ENCODE assay signal across 23 cellular contexts in the genomic region with DNA sequence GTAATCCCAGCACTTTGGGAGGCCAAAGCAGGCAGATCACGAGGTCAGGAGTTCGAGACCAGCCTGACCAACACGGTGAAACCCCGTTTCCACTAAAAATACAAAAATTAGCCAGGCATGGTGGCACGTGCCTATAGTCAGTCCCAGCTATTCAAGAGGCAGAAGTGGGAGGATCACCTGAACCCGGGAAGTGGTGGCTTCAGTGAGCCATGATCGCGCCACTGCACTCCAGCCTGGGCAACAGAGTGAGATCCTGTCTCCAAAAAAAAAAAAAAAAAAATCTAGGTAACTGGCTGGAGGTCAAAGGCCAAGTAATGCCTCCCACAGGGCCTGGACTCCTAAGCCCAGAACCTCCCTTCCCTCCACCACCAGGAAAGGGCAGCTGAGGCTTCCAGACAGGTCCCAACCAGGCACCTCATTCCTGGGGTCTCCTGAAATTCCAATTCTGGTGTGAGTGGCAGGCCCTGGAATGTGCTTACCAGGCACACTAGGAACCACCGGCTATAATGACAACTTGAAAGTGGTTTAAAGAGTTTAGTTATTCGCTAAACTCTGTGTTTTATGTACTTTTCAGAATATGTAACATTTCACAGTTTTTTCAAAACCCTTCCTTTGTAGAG. TPM values are rescaled to one million over a fixed set of nuclear protein-coding genes. Genes with fewer than 3 reads are reported as not detected.
DNase-seq lines count a peak whose midpoint lies in the region; ATAC-seq, FAIRE-seq and TF ChIP-seq lines count a peak whose summit lies in the region.
"Had no signal": no experiment of that assay in that cellular context is flagged by ENCODE, and none has a peak within 500 bp of the region (broad histone marks: within the 10 kb centered on the region; RNA-seq: fewer than 3 reads in every experiment).

No MANE protein-coding gene starts in this region.

- in situ Hi-C loops in GM12878 (cut with MboI): no loop called here

- ATAC-seq in GM12878: no peak
- ATAC-seq: left lobe of liver; stimulated activated naive CD8-positive, alpha-beta T cell treated with anti-CD3 and anti-CD28 coated beads, Interleukin-15, Interleukin-2, amounts not matched to agents 100 U/mL and 50 U/mL, for 24 hours had no signal

- SMC1A ChIA-PET in GM12878 (lab: Charles Lee; ENCODE audit: uncharacterized antibody, unreplicated experiment): interaction anchor here (0.5 to 1.3 kb wide), 2 partner anchors 48 to 532 kb away, joined by 3 to 5 read pairs; no protein-coding TSS in a partner anchor

- H3K9me3 Mint-ChIP-seq in neural crest cell: no peaks in the 10 kb centered on the region
- H3K9me3 Mint-ChIP-seq: activated naive CD8-positive, alpha-beta T cell treated with anti-CD3 and anti-CD28 coated beads for 36 hours; activated T-helper 2 cell treated with anti-CD3 and anti-CD28 coated beads, Interferon-gamma antibody, Interleukin-2, Interleukin-4, amounts not matched to agents 10 μg/mL and 5 μg/mL and 100 μg/mL, durations not matched to agents 14 hours and 24 hours and 36 hours; brain; endodermal cell had no signal

- no peak for TF ChIP-seq RAD21 in GM12878 (IDR thresholded peaks at IDR 0.05; ENCODE audit: insufficient read depth, low read depth, low read length)

- no peaks in the 10 kb centered on the region for H3K9me2 ChIP-seq in DOHH2 (replicated peaks; ENCODE audit: control insufficient read depth, low read length)

- H3K4me1 Mint-ChIP-seq in neural crest cell: peaks cover 21% of the 10 kb centered on the region

- BruUV-seq in GM12878 (replicated peaks; lab: Mats Ljungman, UMichigan): TSS peak; percentile 32

- H4K20me1 ChIP-seq in DOHH2 (ENCODE audit: control insufficient read depth, insufficient read depth, low read depth, low read length) (peaks cover 1% of the 10 kb centered on the region; the same call in 1 of the 2 replicates), GM12878 (ENCODE audit: control insufficient read depth, insufficient read depth) (no peaks in the 10 kb centered on the region)

- TF ChIP-seq EP300 in GM12878 (IDR thresholded peaks at IDR 0.05; ENCODE audit: borderline replicate concordance in 1 of 2, control insufficient read depth in 1 of 2, low read depth in 2 of 2, low read length in 2 of 2) (no peak), esophagus muscularis mucosa (IDR thresholded peaks at IDR 0.05) (no peak)

- H3K9me3 ChIP-seq in DOHH2 (ENCODE audit: control insufficient read depth, insufficient read depth, low read length): no peaks in the 10 kb centered on the region
- no peaks in the 10 kb centered on the region; the same call in 2 of the 3 replicates for H3K9me3 ChIP-seq in GM12878 (replicated peaks; ENCODE audit: control insufficient read depth, insufficient read depth, low read length)
- H3K9me3 ChIP-seq in esophagus muscularis mucosa: no peaks in the 10 kb centered on the region
- H3K9me3 ChIP-seq: thyroid gland had no signal

- intact Hi-C loops in GM12878 (cut with micrococcal nuclease; ENCODE audit: unreplicated experiment) (no loop called here), esophagus muscularis mucosa (cut with DNase I) (no loop called here)

- H3K27me3 ChIP-seq in DOHH2 (ENCODE audit: control insufficient read depth, low read length) (no peaks in the 10 kb centered on the region), GM12878 (replicated peaks in 1 of 2; ENCODE audit: control insufficient read depth in 2 of 2, insufficient read depth in 2 of 2, low read length in 1 of 2) (no peaks in the 10 kb centered on the region), esophagus muscularis mucosa (no peaks in the 10 kb centered on the region)
- H3K27me3 ChIP-seq: thyroid gland had no signal

- no peak overlapping the region for H2AFZ ChIP-seq in GM12878 (ENCODE audit: control insufficient read depth, low read depth, low read length)

- no peak for TF ChIP-seq CTCF in DOHH2 (IDR thresholded peaks at IDR 0.05; ENCODE audit: low read depth, low read length, poor library complexity, severe bottlenecking)
- no peak for TF ChIP-seq CTCF in GM12878 (IDR thresholded peaks at IDR 0.05 in 2 of 3, conservative IDR thresholded peaks at IDR 0.05 in 1 of 3; ENCODE audit: control insufficient read depth in 2 of 3, extremely low read depth in 1 of 3, insufficient read depth in 1 of 3, low read depth in 3 of 3, low read length in 3 of 3)
- no peak for TF ChIP-seq CTCF in neural crest cell (conservative IDR thresholded peaks at IDR 0.05)
- TF ChIP-seq CTCF in esophagus muscularis mucosa (IDR thresholded peaks at IDR 0.05): no peak

- POLR2A ChIA-PET in GM12878 (lab: Charles Lee): interaction anchor here (0.6 to 1.1 kb wide), 2 partner anchors 73 to 184 kb away, joined by 3 to 4 read pairs; no protein-coding TSS in a partner anchor

- no peak overlapping the region; the same call in 1 of the 2 replicates for H3K9ac ChIP-seq in GM12878 (ENCODE audit: control insufficient read depth, insufficient read depth, low read length)

- peaks cover 88% of the 10 kb centered on the region for H3K79me2 ChIP-seq in DOHH2 (ENCODE audit: control insufficient read depth, low read length)
- peaks cover 38% of the 10 kb centered on the region for H3K79me2 ChIP-seq in GM12878 (ENCODE audit: control insufficient read depth, insufficient read depth, low read length)

- 84% methylated on average over 10 of the region's 10 CpGs for WGBS in GM12878 (ENCODE audit: insufficient coverage, insufficient replicate concordance, low lambda C conversion rate, missing lambda C conversion rate)
- 91% methylated on average over 10 of the region's 10 CpGs for WGBS in esophagus muscularis mucosa

- H3K36me3 ChIP-seq in DOHH2 (ENCODE audit: control insufficient read depth, low read length) (peaks cover 46% of the 10 kb centered on the region), GM12878 (ENCODE audit: control insufficient read depth in 2 of 2, insufficient read depth in 2 of 2, low read length in 1 of 2) (no peaks in the 10 kb centered on the region; a peak in 2 of 4 replicates), esophagus muscularis mucosa (peaks cover 0 to 3% (median 0%) of the 10 kb centered on the region in 4 donors)
- H3K36me3 ChIP-seq: thyroid gland had no signal

- H3K4me3 Mint-ChIP-seq in neural crest cell: peak overlapping the region; percentile 51
- H3K4me3 Mint-ChIP-seq: activated naive CD8-positive, alpha-beta T cell treated with anti-CD3 and anti-CD28 coated beads for 36 hours; endodermal cell had no signal

- H3K27ac ChIP-seq in DOHH2 (ENCODE audit: low read depth, low read length) (peak overlapping the region; percentile 44), GM12878 (ENCODE audit: control insufficient read depth, insufficient read depth) (peak overlapping the region; percentile 48), esophagus muscularis mucosa (replicated peaks in 1 of 4) (no peak overlapping the region)
- H3K27ac ChIP-seq: thyroid gland had no signal

- peaks cover 9% of the 10 kb centered on the region for H3F3A ChIP-seq in DOHH2 (ENCODE audit: control insufficient read depth, insufficient read depth)

- no peak for FAIRE-seq in GM12878 (lab: Jason Lieb, UNC)
- FAIRE-seq: colon, G401.6, small intestine, TTC549 had no signal

- H3K4me2 ChIP-seq in DOHH2 (ENCODE audit: low read length): peak overlapping the region; percentile 6
- H3K4me2 ChIP-seq in GM12878 (ENCODE audit: control insufficient read depth, insufficient read depth): 0 out of 2 replicates have a peak overlapping the region, but pooled peaks have one; percentile 17

- no peak overlapping the region for H3K4me3 ChIP-seq in DOHH2 (ENCODE audit: low read length)
- no peak overlapping the region; the same call in 1 of the 2 replicates for H3K4me3 ChIP-seq in GM12878
- H3K4me3 ChIP-seq in esophagus muscularis mucosa: no peak overlapping the region
- H3K4me3 ChIP-seq: thyroid gland had no signal

- H3K27ac Mint-ChIP-seq in neural crest cell (ENCODE audit: unreplicated experiment): no peak overlapping the region
- H3K27ac Mint-ChIP-seq: activated naive CD8-positive, alpha-beta T cell treated with anti-CD3 and anti-CD28 coated beads for 36 hours; activated T-helper 2 cell treated with anti-CD3 and anti-CD28 coated beads, Interferon-gamma antibody, Interleukin-2, Interleukin-4, amounts not matched to agents 10 μg/mL and 5 μg/mL and 100 μg/mL, durations not matched to agents 14 hours and 24 hours and 36 hours; brain had no signal

- peak; percentile 17 for DNase-seq in HuH-7.5 (ENCODE audit: low spot score)
- DNase-seq in GM12878 (ENCODE audit: low read depth, low spot score): no peak
- no peak for DNase-seq in neural crest cell (ENCODE audit: low read depth, low spot score)
- DNase-seq in activated CD8-positive, alpha-beta memory T cell treated with anti-CD3 and anti-CD28 coated beads for 24 hours: no peak
- DNase-seq in esophagus muscularis mucosa (ENCODE audit: extremely low spot score): no peak
- no peak for DNase-seq in NCI-H1092 (lab: John Stamatoyannopoulos, UW)
- DNase-seq: activated CD4-positive, alpha-beta T cell treated with anti-CD3 and anti-CD28 coated beads for 4 hours; activated naive CD8-positive, alpha-beta T cell treated with anti-CD3 and anti-CD28 coated beads for 36 hours; NCI-H1105 treated with DMSO at 0.1 percent for 48 hours; NCI-H2081; NCI-H446 treated with DMSO at 0.1 percent for 48 hours; small intestine; stimulated activated CD4-positive, alpha-beta T cell treated with anti-CD3 and anti-CD28 coated beads, Interleukin-4, amount 100 ng/mL, for 1 hour; stimulated activated naive CD8-positive, alpha-beta T cell treated with anti-CD3 and anti-CD28 coated beads, Interleukin-15, Interleukin-2, amounts not matched to agents 100 U/mL and 50 U/mL, for 24 hours; thyroid gland had no signal

- CTCF ChIA-PET in GM12878 (lab: Yijun Ruan, JAX): interaction anchor here (0.6 to 1.4 kb wide), 4 partner anchors 15 to 346 kb away, joined by 3 to 4 read pairs (median 3); no protein-coding TSS in a partner anchor

- TF ChIP-seq POLR2A in GM12878 (IDR thresholded peaks at IDR 0.05; ENCODE audit: low read depth, low read length) (no peak), esophagus muscularis mucosa (IDR thresholded peaks at IDR 0.05; ENCODE audit: low read depth) (no peak)

- H3K4me1 ChIP-seq in DOHH2 (ENCODE audit: control insufficient read depth, low read length) (peaks cover 35% of the 10 kb centered on the region), GM12878 (ENCODE audit: control insufficient read depth, insufficient read depth, low read length) (peaks cover 5% of the 10 kb centered on the region; the same call in 1 of the 2 replicates), esophagus muscularis mucosa (peaks cover 15 to 31% (median 26%) of the 10 kb centered on the region in 4 donors)

- H3K36me3 Mint-ChIP-seq in neural crest cell (ENCODE audit: low read depth): peaks cover 6% of the 10 kb centered on the region

- peaks cover 3% of the 10 kb centered on the region for H3K27me3 Mint-ChIP-seq in neural crest cell (ENCODE audit: low read depth)
- H3K27me3 Mint-ChIP-seq: activated naive CD8-positive, alpha-beta T cell treated with anti-CD3 and anti-CD28 coated beads for 36 hours had no signal

- RAD21 ChIA-PET in GM12878 (lab: Charles Lee; ENCODE audit: unreplicated experiment): interaction anchor here (1.0 to 3.6 kb wide), 3 partner anchors 13 to 48 kb away, joined by 3 to 13 read pairs (median 4); no protein-coding TSS in a partner anchor

RNA-seq across cellular contexts. Expression of a gene that starts 3.1 kb away (rescaled TPM):
- total RNA-seq in GM12878 (2013; cell fraction: nucleolus; rRNA removed): 14.1 and 16.0 TPM in 2 replicates
- total RNA-seq in GM12878 (2014; rRNA removed) (4.7 and 6.7 TPM in 2 replicates), GM12878 (2014; rRNA removed; fragmentation: Illumina TruSeq; extraction: Trizol) (2.0 and 2.8 TPM in 2 replicates), GM12878 (2021) (15.9 and 19.6 TPM in 2 replicates), neural crest cell (18.7 and 19.3 TPM in 2 replicates), esophagus muscularis mucosa (10 to 100 TPM in 2 of 4 donors, 1 to 10 TPM in 2; 4.6 to 12.7 (median 8.4) TPM)
- 1.1 TPM for polyA plus RNA-seq in GM12878 (2011; ENCODE audit: low read depth)
- polyA plus RNA-seq in GM12878 (2011; rRNA removed) (0.61 and 2.0 TPM in 2 replicates), GM12878 (2014; fragmentation: Illumina TruSeq; extraction: Trizol) (0.95 and 2.7 TPM in 2 replicates), GM12878 (2014; fragmentation: Nextera tagmentation; extraction: Ambion mirVana) (1 to 10 TPM in 1 of 2 experiments, under 1 TPM in 1; 0.80 to 1.1 TPM), GM12878 (2014; rRNA removed) (10.0 and 11.3 TPM in 2 replicates), GM12878 (2016; fragmentation: Nextera tagmentation; extraction: Ambion mirVana) (10 to 100 TPM; 13.6 to 14.8 TPM)
- polyA plus RNA-seq in GM12878 (2011; cell fraction: cytosol; rRNA removed): 2.1 and 3.8 TPM in 2 replicates
- polyA plus RNA-seq in GM12878 (2011; cell fraction: nucleus; rRNA removed): 5.4 and 10.5 TPM in 2 replicates
- polyA plus RNA-seq in GM12878 (2012): 3.4 TPM in 2 replicates
- 4.2 and 6.3 TPM in 2 replicates for polyA minus RNA-seq in GM12878 (2011; rRNA and poly(A)+ RNA removed)
- 4.8 and 5.6 TPM in 2 replicates for polyA minus RNA-seq in GM12878 (2011; cell fraction: cytosol; rRNA and poly(A)+ RNA removed)
- 3.7 and 7.7 TPM in 2 replicates for polyA minus RNA-seq in GM12878 (2011; cell fraction: nucleus; rRNA and poly(A)+ RNA removed)

RNA-seq across cellular contexts. Expression of a gene that starts 19.9 kb away (rescaled TPM):
- 1,974 and 2,098 TPM in 2 replicates for total RNA-seq in GM12878 (2013; cell fraction: nucleolus; rRNA removed)
- total RNA-seq in GM12878 (2014; rRNA removed) (5,201 and 6,104 TPM in 2 replicates), GM12878 (2014; rRNA removed; fragmentation: Illumina TruSeq; extraction: Trizol) (5,689 and 6,359 TPM in 2 replicates), GM12878 (2021) (16,196 and 16,641 TPM in 2 replicates), neural crest cell (4,381 and 4,551 TPM in 2 replicates), esophagus muscularis mucosa (over 10,000 TPM in 2 of 4 donors, 1,000 to 10,000 TPM in 2; 7,343 to 12,848 (median 9,443) TPM)
- 7,864 TPM for polyA plus RNA-seq in GM12878 (2011; ENCODE audit: low read depth)
- polyA plus RNA-seq in GM12878 (2011; rRNA removed) (1,147 and 2,786 TPM in 2 replicates), GM12878 (2014; fragmentation: Illumina TruSeq; extraction: Trizol) (10,962 and 12,114 TPM in 2 replicates), GM12878 (2014; fragmentation: Nextera tagmentation; extraction: Ambion mirVana) (over 10,000 TPM; 10,715 to 12,414 TPM), GM12878 (2014; rRNA removed) (5,798 and 7,688 TPM in 2 replicates), GM12878 (2016; fragmentation: Nextera tagmentation; extraction: Ambion mirVana) (over 10,000 TPM; 31,192 to 31,914 TPM)
- 3,130 and 4,314 TPM in 2 replicates for polyA plus RNA-seq in GM12878 (2011; cell fraction: cytosol; rRNA removed)
- 6,255 and 8,387 TPM in 2 replicates for polyA plus RNA-seq in GM12878 (2011; cell fraction: nucleus; rRNA removed)
- 9,522 and 10,892 TPM in 2 replicates for polyA plus RNA-seq in GM12878 (2012)
- 3,368 and 4,052 TPM in 2 replicates for polyA minus RNA-seq in GM12878 (2011; rRNA and poly(A)+ RNA removed)
- polyA minus RNA-seq in GM12878 (2011; cell fraction: cytosol; rRNA and poly(A)+ RNA removed): 3,847 and 4,043 TPM in 2 replicates
- polyA minus RNA-seq in GM12878 (2011; cell fraction: nucleus; rRNA and poly(A)+ RNA removed): 1,573 and 2,410 TPM in 2 replicates

Comparison
In these comparisons a context has a peak if more than half of its experiments do, and no peak if none do; other contexts are left out.
1. H3K27ac ChIP-seq: peak in DOHH2 (single experiment) and GM12878 (single experiment); none in esophagus muscularis mucosa (0 of 4).